8 cellular contexts compared by ENCODE assay signal in genomic region chr13:46211116-46211515, GRCh38. TPM values are rescaled to one million over a fixed set of nuclear protein-coding genes. Genes with fewer than 3 reads are reported as not detected.
A peak's percentile ranks its signal among the peaks of the same experiment; 100 is the strongest.
DNase-seq lines count a peak whose midpoint lies in the region; ATAC-seq lines count a peak whose summit lies in the region.

No MANE protein-coding gene starts in this region.

- in situ Hi-C loops in HAP-1 (cut with MboI; ENCODE audit: low sequenced_read_pairs) = no loop called here

- ATAC-seq in activated naive CD4-positive, alpha-beta T cell treated with anti-CD3 and anti-CD28 coated beads, Interleukin-2, amount 50 U/mL, for 72 hours = peak; percentile 66 to 72

- peak overlapping the region; percentile 82 to 96 for H3K27ac Mint-ChIP-seq in activated naive CD4-positive, alpha-beta T cell treated with anti-CD3 and anti-CD28 coated beads, Interleukin-2, amount 50 U/mL, for 72 hours

- peaks cover 0 to 6% of the 10 kb centered on the region in 2 donors for H3K36me3 Mint-ChIP-seq in activated naive CD4-positive, alpha-beta T cell treated with anti-CD3 and anti-CD28 coated beads, Interleukin-2, amount 50 U/mL, for 72 hours

- H3K9me3 Mint-ChIP-seq in activated naive CD4-positive, alpha-beta T cell treated with anti-CD3 and anti-CD28 coated beads, Interleukin-2, amount 50 U/mL, for 72 hours = no peaks in the 10 kb centered on the region

- H3K27me3 ChIP-seq in HAP-1 (ENCODE audit: low read depth) = no peaks in the 10 kb centered on the region
- H3K27me3 ChIP-seq in iPS-20b (ENCODE audit: insufficient read depth, low read length) = peaks cover 23% of the 10 kb centered on the region

- H3K9me3 ChIP-seq in HAP-1 = no peaks in the 10 kb centered on the region
- H3K9me3 ChIP-seq in iPS-20b (ENCODE audit: insufficient read depth, low read depth, low read length) = no peaks in the 10 kb centered on the region

- peak; percentile 9 for DNase-seq in ELR (ENCODE audit: low read depth)
- peak in 1 of 2 experiments; percentile 12 for DNase-seq in HAP-1 (ENCODE audit: low spot score in 2 of 2)
- DNase-seq in NOMO-1 treated with dmso at 0.1 percent for 144 hours (lab: John Stamatoyannopoulos, UW; ENCODE audit: unreplicated experiment) = peak; percentile 20
- no peak for DNase-seq in activated naive CD4-positive, alpha-beta T cell treated with anti-CD3 and anti-CD28 coated beads, Interleukin-2, amount 50 U/mL, for 72 hours (ENCODE audit: low spot score in 2 of 2)
- peak; percentile 35 for DNase-seq in stimulated activated CD4-positive, alpha-beta T cell treated with anti-CD3 and anti-CD28 coated beads, Interleukin-4, amount 100 ng/mL, for 24 hours
- no peak for DNase-seq in NCI-H2081 treated with DMSO at 0.1 percent for 48 hours (lab: John Stamatoyannopoulos, UW)
- no peak for DNase-seq in NCI-H2171 (lab: John Stamatoyannopoulos, UW)

- no peaks in the 10 kb centered on the region for H3K36me3 ChIP-seq in HAP-1 (replicated peaks)
- H3K36me3 ChIP-seq in iPS-20b (ENCODE audit: insufficient read depth, low read depth, low read length) = no peaks in the 10 kb centered on the region

- H3K4me3 ChIP-seq in HAP-1 = peak overlapping the region; percentile 35
- peak overlapping the region; percentile 81 for H3K4me3 ChIP-seq in iPS-20b (ENCODE audit: low read length)

- H3K4me1 ChIP-seq in HAP-1 (peaks cover 11% of the 10 kb centered on the region), iPS-20b (ENCODE audit: insufficient read depth, low read length) (no peaks in the 10 kb centered on the region)

- no peak overlapping the region for H3K9ac ChIP-seq in iPS-20b (ENCODE audit: low read depth, low read length)

- no peak overlapping the region for H3K27ac ChIP-seq in iPS-20b (ENCODE audit: low read length)

RNA-seq across cellular contexts. Expression of gene LRRC63, which starts 0.6 kb away (rescaled TPM):
- under 1 TPM; 0.16 to 0.99 TPM for total RNA-seq in activated naive CD4-positive, alpha-beta T cell treated with anti-CD3 and anti-CD28 coated beads, Interleukin-2, amount 50 U/mL, for 72 hours

RNA-seq across cellular contexts. Expression of gene LCP1, which starts 29.1 kb away (rescaled TPM):
- total RNA-seq in activated naive CD4-positive, alpha-beta T cell treated with anti-CD3 and anti-CD28 coated beads, Interleukin-2, amount 50 U/mL, for 72 hours = 1,000 to 10,000 TPM in 1 of 2 donors, 100 to 1,000 TPM in 1; 761 to 1,053 TPM

Comparison
In these comparisons a context has a peak if more than half of its experiments do, and no peak if none do; other contexts are left out.
1. DNase-seq: peak in ELR (single experiment), NOMO-1 treated with dmso at 0.1 percent for 144 hours (single experiment) and stimulated activated CD4-positive, alpha-beta T cell treated with anti-CD3 and anti-CD28 coated beads, Interleukin-4, amount 100 ng/mL, for 24 hours (single experiment); none in activated naive CD4-positive, alpha-beta T cell treated with anti-CD3 and anti-CD28 coated beads, Interleukin-2, amount 50 U/mL, for 72 hours (0 of 2), NCI-H2081 treated with DMSO at 0.1 percent for 48 hours (single experiment) and NCI-H2171 (single experiment).